1 cellular context compared by ENCODE assay signal in genomic region chr11:68372114-68372513, GRCh38.
TF ChIP-seq lines count a peak whose summit lies in the region.

No MANE protein-coding gene starts in this region.

TF ChIP-seq in SK-N-SH, 30 proteins besides CTCF, POLR2A, EP300 and RAD21:
- no peak for TF ChIP-seq FOXJ3 (CRISPR knock-in tag; IDR thresholded peaks at IDR 0.05)
- no peak for TF ChIP-seq RXRA (IDR thresholded peaks at IDR 0.05; ENCODE audit: borderline replicate concordance, low read depth)
- no peak for TF ChIP-seq JUND (IDR thresholded peaks at IDR 0.05)
- no peak for TF ChIP-seq EZH2phosphoT487 (IDR thresholded peaks at IDR 0.05; ENCODE audit: borderline replicate concordance, low read depth)
- TF ChIP-seq PBX3 (IDR thresholded peaks at IDR 0.05), result no peak
- no peak for TF ChIP-seq SMC3 (IDR thresholded peaks at IDR 0.05; ENCODE audit: low read depth, low read length)
- TF ChIP-seq POLR2AphosphoS5 (IDR thresholded peaks at IDR 0.05; ENCODE audit: low read depth, low read length), result no peak
- TF ChIP-seq TCF12 (IDR thresholded peaks at IDR 0.05), result no peak
- TF ChIP-seq ZBTB33 (IDR thresholded peaks at IDR 0.05; ENCODE audit: borderline replicate concordance, low read depth), result no peak
- TF ChIP-seq GATA2 (CRISPR knock-in tag; IDR thresholded peaks at IDR 0.05), result no peak
- no peak for TF ChIP-seq SIN3A (IDR thresholded peaks at IDR 0.05; ENCODE audit: borderline replicate concordance, low read depth, low read length)
- TF ChIP-seq REST (IDR thresholded peaks at IDR 0.05; ENCODE audit: low read depth, low read length), result no peak
- no peak for TF ChIP-seq FOXM1 (IDR thresholded peaks at IDR 0.05; ENCODE audit: low read depth)
- TF ChIP-seq ELF1 (IDR thresholded peaks at IDR 0.05), result no peak
- no peak for TF ChIP-seq FOSL2 (IDR thresholded peaks at IDR 0.05; ENCODE audit: borderline replicate concordance, low read depth)
- no peak for TF ChIP-seq YY1 (IDR thresholded peaks at IDR 0.05; ENCODE audit: low read depth)
- no peak for TF ChIP-seq MEF2A (IDR thresholded peaks at IDR 0.05; ENCODE audit: borderline replicate concordance, low read depth)
